8 cellular contexts compared by ENCODE assay signal in the genomic region with DNA sequence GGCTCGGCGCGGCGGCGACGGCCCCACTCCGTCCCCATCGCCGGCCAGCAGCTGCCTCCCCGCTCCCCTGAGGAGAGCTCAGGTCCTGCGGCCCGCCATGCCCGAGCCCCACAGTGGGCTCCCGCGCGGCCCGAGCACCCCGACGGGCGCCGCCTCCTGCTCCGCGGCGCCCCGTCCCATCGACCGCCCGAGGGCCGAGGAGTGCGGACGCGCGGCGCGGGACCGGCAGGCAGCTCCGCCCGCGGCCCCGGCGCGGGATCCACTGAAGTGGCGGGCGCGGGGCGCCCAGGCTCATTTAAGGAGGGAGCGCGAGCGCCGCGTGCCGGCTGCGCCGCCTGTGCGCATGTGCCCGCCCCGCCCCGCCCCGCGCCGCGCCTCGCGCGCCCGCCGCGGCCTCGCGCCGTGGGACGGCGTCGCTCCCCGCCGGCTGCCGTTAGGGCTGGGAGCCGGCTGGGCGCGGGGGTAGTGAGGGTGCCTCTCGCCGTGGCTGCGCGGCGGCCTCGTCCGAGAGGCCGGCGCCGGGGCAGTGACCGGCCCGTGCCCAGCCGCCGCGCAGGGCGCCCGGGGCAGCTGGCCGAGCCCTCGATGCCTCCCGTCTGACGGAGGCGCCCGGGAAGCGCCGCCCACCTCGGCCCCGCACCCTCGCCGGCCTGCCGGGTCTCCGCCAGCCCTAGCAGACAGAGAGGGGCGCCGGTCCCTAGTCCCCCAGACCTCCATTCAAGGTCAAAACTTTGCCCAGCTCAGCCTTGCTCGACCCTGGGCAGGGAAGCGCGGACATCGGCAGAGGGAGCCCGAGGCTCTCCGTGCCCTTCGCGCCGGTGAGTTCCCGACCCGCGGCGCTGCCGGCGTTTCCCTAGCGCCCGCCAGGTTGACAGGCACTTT. TPM values are rescaled to one million over a fixed set of nuclear protein-coding genes. Genes with fewer than 3 reads are reported as not detected.
DNase-seq lines count a peak whose midpoint lies in the region; ATAC-seq, FAIRE-seq and TF ChIP-seq lines count a peak whose summit lies in the region.

A gene with protein sequence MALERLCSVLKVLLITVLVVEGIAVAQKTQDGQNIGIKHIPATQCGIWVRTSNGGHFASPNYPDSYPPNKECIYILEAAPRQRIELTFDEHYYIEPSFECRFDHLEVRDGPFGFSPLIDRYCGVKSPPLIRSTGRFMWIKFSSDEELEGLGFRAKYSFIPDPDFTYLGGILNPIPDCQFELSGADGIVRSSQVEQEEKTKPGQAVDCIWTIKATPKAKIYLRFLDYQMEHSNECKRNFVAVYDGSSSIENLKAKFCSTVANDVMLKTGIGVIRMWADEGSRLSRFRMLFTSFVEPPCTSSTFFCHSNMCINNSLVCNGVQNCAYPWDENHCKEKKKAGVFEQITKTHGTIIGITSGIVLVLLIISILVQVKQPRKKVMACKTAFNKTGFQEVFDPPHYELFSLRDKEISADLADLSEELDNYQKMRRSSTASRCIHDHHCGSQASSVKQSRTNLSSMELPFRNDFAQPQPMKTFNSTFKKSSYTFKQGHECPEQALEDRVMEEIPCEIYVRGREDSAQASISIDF (minus strand): TSS at position 269 of the 882 bp plus-strand sequence. CDS start 333 bp downstream, outside the sequence.

- H4K20me1 ChIP-seq in H1 (replicated peaks in 1 of 2; ENCODE audit: control insufficient read depth in 1 of 2, insufficient read depth in 2 of 2, low read length in 2 of 2) = peaks cover 2% of the 10 kb centered on the region in 2 experiments

- no peak within 1 kb of the TSS for H3K56ac ChIP-seq in H1 (replicated peaks; ENCODE audit: insufficient read length, low read depth, low read length)

- H3K9me3 Mint-ChIP-seq in activated CD8-positive, alpha-beta T cell treated with anti-CD3 and anti-CD28 coated beads for 36 hours = no peaks in the 10 kb centered on the region
- H3K9me3 Mint-ChIP-seq in mesothelial cell of epicardium = no peaks in the 10 kb centered on the region

- 3% methylated on average over 53 of the region's 130 CpGs; no CpG with 5 or more reads in 1 of the 2 experiments for WGBS in H1 (ENCODE audit: extremely low coverage in 1 of 2, insufficient coverage in 1 of 2, insufficient read length in 1 of 2, insufficient replicate concordance in 2 of 2, low coverage in 1 of 2, low lambda C conversion rate in 2 of 2, missing lambda C conversion rate in 1 of 2), 2 experiments

- intact Hi-C loops in activated CD8-positive, alpha-beta T cell treated with anti-CD3 and anti-CD28 coated beads for 36 hours (cut with micrococcal nuclease) = loop anchor here (10.0 kb wide), 2 partner anchors 321 to 1011 kb away; a partner anchor contains a TSS

- no peaks in the 10 kb centered on the region for H3K79me1 ChIP-seq in H1 (ENCODE audit: low read depth, low read length)

- H4K5ac ChIP-seq in H1 (ENCODE audit: insufficient read length, low read depth, low read length) = peak within 1 kb of the TSS; percentile 25

- H3K4me3 ChIP-seq in H1 (ENCODE audit: extremely low read depth in 1 of 4, insufficient read depth in 2 of 4, low read depth in 3 of 4, low read length in 4 of 4) = peak within 1 kb of the TSS; percentile 51 to 79 (median 70)

- TF ChIP-seq EP300 in H1 (IDR thresholded peaks at IDR 0.05; ENCODE audit: borderline replicate concordance in 1 of 2, low read depth in 2 of 2, low read length in 2 of 2) = no peak

- H4K91ac ChIP-seq in H1 (replicated peaks; ENCODE audit: insufficient read length, low read length) = no peak within 1 kb of the TSS

- peak within 1 kb of the TSS; percentile 78 for H4K8ac ChIP-seq in H1 (ENCODE audit: extremely low read depth, insufficient read depth, low read length)

- H3K4me2 ChIP-seq in H1 (ENCODE audit: insufficient read depth in 1 of 2, low read depth in 2 of 2, low read length in 2 of 2) = peak within 1 kb of the TSS; percentile 38 to 90

- peaks cover 2% of the 10 kb centered on the region; the same call in 1 of the 2 replicates for H3K23me2 ChIP-seq in H1 (ENCODE audit: low read depth, low read length)

- peaks cover 28% of the 10 kb centered on the region for H3K27me3 Mint-ChIP-seq in activated CD8-positive, alpha-beta T cell treated with anti-CD3 and anti-CD28 coated beads for 36 hours
- peaks cover 18% of the 10 kb centered on the region for H3K27me3 Mint-ChIP-seq in mesothelial cell of epicardium (ENCODE audit: low read depth)

- H2BK12ac ChIP-seq in H1 (ENCODE audit: low read depth, low read length) = no peak within 1 kb of the TSS

- TF ChIP-seq POLR2A in H1 (IDR thresholded peaks at IDR 0.05; ENCODE audit: control extremely low read depth in 1 of 2, low read depth in 2 of 2, low read length in 2 of 2) = peak in 1 of 2 experiments; percentile 39; a peak in 1 of 3 replicates

- peaks cover 0 to 18% of the 10 kb centered on the region in 2 experiments; a peak in 2 of 4 replicates for H3K79me2 ChIP-seq in H1 (ENCODE audit: control insufficient read depth in 1 of 2, insufficient read depth in 2 of 2, low read length in 2 of 2)

- no peaks in the 10 kb centered on the region for H3K36me3 Mint-ChIP-seq in activated CD8-positive, alpha-beta T cell treated with anti-CD3 and anti-CD28 coated beads for 36 hours (ENCODE audit: low read depth)
- H3K36me3 Mint-ChIP-seq in mesothelial cell of epicardium = no peaks in the 10 kb centered on the region

- POLR2A ChIA-PET in activated CD8-positive, alpha-beta T cell treated with anti-CD3 and anti-CD28 coated beads for 36 hours (lab: Charles Lee) = interaction anchor here (1.0 to 1.4 kb wide), 3 partner anchors 30 to 318 kb away, joined by 3 read pairs; a partner anchor contains a TSS
- POLR2A ChIA-PET in H1 (lab: Charles Lee; ENCODE audit: partially characterized antibody) = interaction anchor here (0.6 to 1.7 kb wide), 6 partner anchors 11 to 740 kb away, joined by 3 to 5 read pairs (median 4); a partner anchor contains a TSS

- H2BK15ac ChIP-seq in H1 (ENCODE audit: low read length) = no peak within 1 kb of the TSS

- peak within 1 kb of the TSS; percentile 77; the same call in 1 of the 2 replicates for H2AFZ ChIP-seq in H1 (ENCODE audit: low read length)

- 0 out of 7 replicates have a peak, but pooled peaks cover 0 to 2% (median 0%) of the 10 kb centered on the region in 4 experiments for H3K4me1 ChIP-seq in H1 (replicated peaks in 1 of 4; ENCODE audit: control insufficient read depth in 3 of 4, insufficient read depth in 4 of 4, low read length in 3 of 4)

- no peak within 1 kb of the TSS for H2BK120ac ChIP-seq in H1 (replicated peaks; ENCODE audit: low read depth, low read length)

- H3K27ac ChIP-seq in H1 (ENCODE audit: low read depth, low read length) = no peak within 1 kb of the TSS

- H3K4me1 Mint-ChIP-seq in activated CD8-positive, alpha-beta T cell treated with anti-CD3 and anti-CD28 coated beads for 36 hours (ENCODE audit: low read depth) = peaks cover 15% of the 10 kb centered on the region
- peaks cover 40% of the 10 kb centered on the region for H3K4me1 Mint-ChIP-seq in mesothelial cell of epicardium

- no peak within 1 kb of the TSS for H3K23ac ChIP-seq in H1 (ENCODE audit: insufficient read length)

- H3K27ac Mint-ChIP-seq in activated CD8-positive, alpha-beta T cell treated with anti-CD3 and anti-CD28 coated beads for 36 hours = no peak within 1 kb of the TSS
- no peak within 1 kb of the TSS for H3K27ac Mint-ChIP-seq in mesothelial cell of epicardium

- DNase-seq in AG09319 (ENCODE audit: extremely low read depth, low read depth) (no peak), NCI-H69 (lab: John Stamatoyannopoulos, UW) (peak; percentile 77), H1 (ENCODE audit: low read depth in 1 of 2, low spot score in 2 of 2) (peak in 1 of 2 experiments; percentile 80), mesothelial cell of epicardium (ENCODE audit: low spot score in 2 of 2, unreplicated experiment in 2 of 2) (peak; percentile 39 to 68)
- peak; percentile 56 for DNase-seq in activated CD8-positive, alpha-beta T cell treated with anti-CD3 and anti-CD28 coated beads for 36 hours
- peak; percentile 15 to 24 for DNase-seq in stimulated activated CD8-positive, alpha-beta memory T cell treated with anti-CD3 and anti-CD28 coated beads, Interleukin-4, amount 100 ng/mL, for 4 hours (ENCODE audit: low read depth in 2 of 2, low spot score in 1 of 2)

- H3K4me3 Mint-ChIP-seq in activated CD8-positive, alpha-beta T cell treated with anti-CD3 and anti-CD28 coated beads for 36 hours = peak within 1 kb of the TSS; percentile 70
- peak within 1 kb of the TSS; percentile 76 for H3K4me3 Mint-ChIP-seq in mesothelial cell of epicardium

- H3K14ac ChIP-seq in H1 (ENCODE audit: insufficient read length) = no peak within 1 kb of the TSS

- H3K9me3 ChIP-seq in H1 (ENCODE audit: insufficient read depth in 2 of 2, low read depth in 1 of 2, low read length in 1 of 2) = no peaks in the 10 kb centered on the region

- no peak within 1 kb of the TSS for H2AK5ac ChIP-seq in H1 (ENCODE audit: low read depth, low read length)

- CTCF ChIA-PET in activated CD8-positive, alpha-beta T cell treated with anti-CD3 and anti-CD28 coated beads for 36 hours (lab: Charles Lee) = interaction anchor here (0.8 to 4.4 kb wide), 25 partner anchors 9 to 1486 kb away, joined by 3 to 47 read pairs (median 4); a partner anchor contains a TSS
- CTCF ChIA-PET in H1 (lab: Charles Lee; ENCODE audit: partially characterized antibody) = interaction anchor here (0.7 to 5.2 kb wide), 27 partner anchors 11 to 1022 kb away, joined by 3 to 27 read pairs (median 4); a partner anchor contains a TSS

- H2BK5ac ChIP-seq in H1 (ENCODE audit: low read depth, low read length) = no peak within 1 kb of the TSS

- FAIRE-seq in H1 (lab: Jason Lieb, UNC) = no peak

- H3K27me3 ChIP-seq in H1 (replicated peaks in 1 of 4; ENCODE audit: control insufficient read depth in 3 of 4, extremely low read depth in 1 of 4, insufficient read depth in 3 of 4, low read length in 3 of 4) = peaks cover 2 to 31% (median 19%) of the 10 kb centered on the region in 4 experiments

- ATAC-seq in GM18868 (IDR thresholded peaks at IDR 0.05; ENCODE audit: unreplicated experiment) = peak; percentile 44
- peak; percentile 48 for ATAC-seq in HG03066 (IDR thresholded peaks at IDR 0.05; ENCODE audit: low read depth, unreplicated experiment)
- ATAC-seq in activated CD8-positive, alpha-beta T cell treated with anti-CD3 and anti-CD28 coated beads for 36 hours = peak; percentile 60

- H2BK20ac ChIP-seq in H1 (ENCODE audit: low read length) = no peak within 1 kb of the TSS

- no peaks in the 10 kb centered on the region for H3K36me3 ChIP-seq in H1 (ENCODE audit: control insufficient read depth in 2 of 4, insufficient read depth in 4 of 4, low read length in 3 of 4)

- peak; percentile 76 to 80 for TF ChIP-seq RAD21 in H1 (IDR thresholded peaks at IDR 0.05 in 1 of 2, conservative IDR thresholded peaks at IDR 0.05 in 1 of 2; ENCODE audit: low read depth in 2 of 2, low read length in 2 of 2)

- H3K18ac ChIP-seq in H1 (ENCODE audit: extremely low read depth, low read length) = no peak within 1 kb of the TSS

- H3K9ac ChIP-seq in H1 (replicated peaks in 1 of 4; ENCODE audit: extremely low read depth in 1 of 4, low read depth in 3 of 4, low read length in 3 of 4) = peak within 1 kb of the TSS in 3 of 4 experiments; percentile 51 to 66 (median 64); a peak in 6 of 7 replicates

- TF ChIP-seq CTCF in AG09319 (IDR thresholded peaks at IDR 0.05; ENCODE audit: low read depth, low read length) = peak; percentile 60
- TF ChIP-seq CTCF in activated CD8-positive, alpha-beta T cell treated with anti-CD3 and anti-CD28 coated beads for 36 hours (IDR thresholded peaks at IDR 0.05) = no peak
- peak; percentile 66 to 77 (median 77) for TF ChIP-seq CTCF in H1 (IDR thresholded peaks at IDR 0.05; ENCODE audit: control extremely low read depth in 1 of 3, insufficient read depth in 1 of 3, low read depth in 1 of 3, low read length in 3 of 3)
- TF ChIP-seq CTCF in mesothelial cell of epicardium (IDR thresholded peaks at IDR 0.05; ENCODE audit: unreplicated experiment) = no peak

- H3K4ac ChIP-seq in H1 (replicated peaks; ENCODE audit: insufficient read length, low read depth, low read length) = no peak within 1 kb of the TSS

RNA-seq across cellular contexts. Expression of the gene that starts here (rescaled TPM):
- 1 to 10 TPM; 2.8 to 3.1 TPM for total RNA-seq in activated CD8-positive, alpha-beta T cell treated with anti-CD3 and anti-CD28 coated beads for 36 hours
- total RNA-seq in H1 (2021; fragmentation: NEBNext Ultra II Directional; extraction: Animal tissue kit (Norgen Biotek cat#: 25700)) = 8.0 and 12.5 TPM in 2 replicates
- 6.0 and 9.4 TPM in 2 replicates for polyA plus RNA-seq in H1 (2011; rRNA removed)
- polyA plus RNA-seq in H1 (2011; cell fraction: cytosol; rRNA removed) = 8.6 TPM
- polyA plus RNA-seq in H1 (2011; cell fraction: nucleus; rRNA removed) = 10.4 TPM
- polyA plus RNA-seq in H1 (2012, experiment 1 of 2) = 8.7 to 10.9 TPM (median 9.5 TPM) in 4 replicates
- polyA plus RNA-seq in H1 (2012, experiment 2 of 2) = 2.5 TPM
- polyA plus RNA-seq in H1 (2013, experiment 1 of 2) = 23.8 TPM
- polyA plus RNA-seq in H1 (2013, experiment 2 of 2) = 25.6 TPM
- polyA minus RNA-seq in H1 (2011; rRNA and poly(A)+ RNA removed) = 10.4 and 17.7 TPM in 2 replicates
- 3.5 TPM for polyA minus RNA-seq in H1 (2011; cell fraction: cytosol; rRNA and poly(A)+ RNA removed)
- polyA minus RNA-seq in H1 (2011; cell fraction: nucleus; rRNA and poly(A)+ RNA removed) = 5.8 TPM
- total RNA-seq in mesothelial cell of epicardium = 26.2 to 27.5 TPM (median 26.9 TPM) in 3 replicates

Comparison
In these comparisons a context has a peak if more than half of its experiments do, and no peak if none do; other contexts are left out.
1. CTCF ChIP-seq: peak in AG09319 (single experiment) and H1 (3 of 3); none in activated CD8-positive, alpha-beta T cell treated with anti-CD3 and anti-CD28 coated beads for 36 hours (single experiment) and mesothelial cell of epicardium (single experiment).
2. Peak in every context shown above with its lines, with median percentiles within 50 percentile points of each other: ATAC-seq.